ENCODE assay signal across 7 cellular contexts in genomic region chr6:89281779-89282246, GRCh38. TPM values are rescaled to one million over a fixed set of nuclear protein-coding genes. Genes with fewer than 3 reads are reported as not detected.
A peak's percentile ranks its signal among the peaks of the same experiment; 100 is the strongest.
DNase-seq lines count a peak whose midpoint lies in the region; ATAC-seq and TF ChIP-seq lines count a peak whose summit lies in the region.

No MANE protein-coding gene starts in this region.

- POLR2A ChIA-PET in GM10248 (lab: Yijun Ruan, JAX) = no interaction called here

- peak; percentile 95 for ATAC-seq in HG03442 (IDR thresholded peaks at IDR 0.05; ENCODE audit: unreplicated experiment)
- ATAC-seq in effector memory CD8-positive, alpha-beta T cell (replicated peaks) = peak; percentile 70

- H3K9me3 Mint-ChIP-seq in effector memory CD8-positive, alpha-beta T cell = no peaks in the 10 kb centered on the region
- no peaks in the 10 kb centered on the region for H3K9me3 Mint-ChIP-seq in progenitor cell of endocrine pancreas (ENCODE audit: low read depth)

- peak; percentile 86 for DNase-seq in GM10248 (ENCODE audit: extremely low spot score)
- peak; percentile 84 for DNase-seq in GM20000 (ENCODE audit: low spot score)
- DNase-seq in SKM-1 (lab: John Stamatoyannopoulos, UW; ENCODE audit: unreplicated experiment) = peak; percentile 77
- peak in 1 of 3 experiments; percentile 39 for DNase-seq in effector memory CD8-positive, alpha-beta T cell
- DNase-seq in progenitor cell of endocrine pancreas (ENCODE audit: low spot score, unreplicated experiment) = no peak
- DNase-seq in NCI-H1092 (lab: John Stamatoyannopoulos, UW) = no peak

- H3K27me3 Mint-ChIP-seq in effector memory CD8-positive, alpha-beta T cell = peaks cover 5 to 17% of the 10 kb centered on the region in 2 donors
- H3K27me3 Mint-ChIP-seq in progenitor cell of endocrine pancreas = peaks cover 6% of the 10 kb centered on the region

- TF ChIP-seq CTCF in GM10248 (IDR thresholded peaks at IDR 0.05; ENCODE audit: control extremely low read depth, extremely low read depth, low read depth, missing control alignments) = peak; percentile 67
- no peak for TF ChIP-seq CTCF in GM20000 (IDR thresholded peaks at IDR 0.05; ENCODE audit: extremely low read depth, missing control alignments)
- peak; percentile 52 for TF ChIP-seq CTCF in progenitor cell of endocrine pancreas (IDR thresholded peaks at IDR 0.05; ENCODE audit: unreplicated experiment)

- H3K4me1 Mint-ChIP-seq in effector memory CD8-positive, alpha-beta T cell (ENCODE audit: low read depth in 2 of 2) = peaks cover 5 to 7% of the 10 kb centered on the region in 2 donors
- H3K4me1 Mint-ChIP-seq in progenitor cell of endocrine pancreas (ENCODE audit: low read depth) = no peaks in the 10 kb centered on the region

- CTCF ChIA-PET in GM10248 (lab: Yijun Ruan, JAX) = interaction anchor here (0.9 to 3.7 kb wide), 22 partner anchors 10 to 300 kb away, joined by 3 to 30 read pairs (median 4); no protein-coding TSS in a partner anchor

- no peaks in the 10 kb centered on the region for H3K36me3 Mint-ChIP-seq in effector memory CD8-positive, alpha-beta T cell (ENCODE audit: insufficient read depth)
- H3K36me3 Mint-ChIP-seq in progenitor cell of endocrine pancreas (ENCODE audit: insufficient read depth) = no peaks in the 10 kb centered on the region

- H3K4me3 Mint-ChIP-seq in effector memory CD8-positive, alpha-beta T cell = no peak overlapping the region
- H3K4me3 Mint-ChIP-seq in progenitor cell of endocrine pancreas (ENCODE audit: low read depth) = no peak overlapping the region

- H3K27ac Mint-ChIP-seq in effector memory CD8-positive, alpha-beta T cell = peak overlapping the region in 1 of 2 donors; percentile 1
- H3K27ac Mint-ChIP-seq in progenitor cell of endocrine pancreas = peak overlapping the region; percentile 24

RNA-seq across cellular contexts. Expression of gene GABRR2, which starts 33.3 kb away (rescaled TPM):
- 0.47 and 0.53 TPM in 2 replicates for total RNA-seq in progenitor cell of endocrine pancreas

Comparison
In these comparisons a context has a peak if more than half of its experiments do, and no peak if none do; other contexts are left out.
1. DNase-seq: peak in GM10248 (single experiment), GM20000 (single experiment) and SKM-1 (single experiment); none in progenitor cell of endocrine pancreas (single experiment) and NCI-H1092 (single experiment).